Comparison of ENCODE assay signal across 1 cellular context in the genomic region with DNA sequence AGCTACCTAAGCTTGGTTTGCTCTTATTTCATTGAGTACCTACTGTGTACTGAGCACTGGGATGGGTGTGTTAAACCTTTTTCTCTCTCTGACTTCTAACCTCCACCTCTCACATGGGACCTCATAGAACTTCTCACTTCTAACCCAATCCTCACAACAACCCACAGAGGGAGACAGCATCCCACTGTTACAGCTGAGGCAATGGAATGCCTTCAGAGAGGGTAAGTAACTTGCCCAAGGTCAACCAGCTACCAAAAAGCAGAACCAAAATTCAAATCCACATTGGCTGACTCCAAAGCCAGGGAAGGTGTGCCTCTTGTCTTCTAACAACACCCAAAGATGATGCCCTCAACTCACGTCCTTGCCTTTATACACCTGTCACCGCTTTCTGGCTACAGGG.
A peak's percentile ranks its signal among the peaks of the same experiment; 100 is the strongest.
TF ChIP-seq lines count a peak whose summit lies in the region.

No MANE protein-coding gene starts in this region.

TF ChIP-seq in HepG2, 621 proteins besides CTCF, POLR2A, EP300 and RAD21:
- TF ChIP-seq KDM6A (CRISPR knock-in tag; IDR thresholded peaks at IDR 0.05; ENCODE audit: low read depth) (no peak), ZNF768 (CRISPR knock-in tag; IDR thresholded peaks at IDR 0.05) (peak; percentile 62; the same call in 1 of the 2 replicates), SRSF4 (IDR thresholded peaks at IDR 0.05; ENCODE audit: low read depth, low read length, poor library complexity, severe bottlenecking) (no peak), ZNF446 (CRISPR knock-in tag; IDR thresholded peaks at IDR 0.05) (no peak), PHF5A (CRISPR knock-in tag; IDR thresholded peaks at IDR 0.05; ENCODE audit: low read depth, unreplicated experiment) (no peak)
- TF ChIP-seq, protein P1, sequence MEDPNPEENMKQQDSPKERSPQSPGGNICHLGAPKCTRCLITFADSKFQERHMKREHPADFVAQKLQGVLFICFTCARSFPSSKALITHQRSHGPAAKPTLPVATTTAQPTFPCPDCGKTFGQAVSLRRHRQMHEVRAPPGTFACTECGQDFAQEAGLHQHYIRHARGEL (CRISPR knock-in tag; IDR thresholded peaks at IDR 0.05): no peak
